In genomic region chr15:69065981-69066645, GRCh38 we compare ENCODE assay signal across 20 cellular contexts. TPM values are rescaled to one million over a fixed set of nuclear protein-coding genes. Genes with fewer than 3 reads are reported as not detected.
A peak's percentile ranks its signal among the peaks of the same experiment; 100 is the strongest.
DNase-seq lines count a peak whose midpoint lies in the region; ATAC-seq, FAIRE-seq and TF ChIP-seq lines count a peak whose summit lies in the region.
"Had no signal": no experiment of that assay in that cellular context is flagged by ENCODE, and none has a peak within 500 bp of the region (broad histone marks: within the 10 kb centered on the region; RNA-seq: fewer than 3 reads in every experiment).

No MANE protein-coding gene starts in this region.

- BruUV-seq in A673 (replicated peaks; lab: Mats Ljungman, UMichigan) (no TSS peak), HepG2 (replicated peaks; lab: Mats Ljungman, UMichigan) (no TSS peak)

- H3K4me3 ChIP-seq in A673 (ENCODE audit: low read depth, low read length, poor library complexity, severe bottlenecking) (no peak overlapping the region), HEK293 (ENCODE audit: low read depth, low read length) (no peak overlapping the region), bronchial epithelial cell (ENCODE audit: low read depth, low read length) (no peak overlapping the region), HepG2 (replicated peaks in 1 of 3; ENCODE audit: insufficient read depth in 1 of 3, low read depth in 2 of 3, low read length in 3 of 3) (no peak overlapping the region)
- H3K4me3 ChIP-seq: BLaER1 had no signal

- H3K27me3 Mint-ChIP-seq in naive thymus-derived CD8-positive, alpha-beta T cell, result peaks cover 3 to 14% (median 10%) of the 10 kb centered on the region in 5 donors

- H3K9ac ChIP-seq in HepG2 (ENCODE audit: insufficient read depth, low read depth, low read length), result no peak overlapping the region
- H3K9ac ChIP-seq: BLaER1 had no signal

- peaks cover 0 to 3% (median 0%) of the 10 kb centered on the region in 3 donors for H3K36me3 Mint-ChIP-seq in naive thymus-derived CD8-positive, alpha-beta T cell
- H3K36me3 Mint-ChIP-seq: CD14-positive monocyte; CD4-positive, alpha-beta memory T cell had no signal

- H3K79me2 ChIP-seq in HepG2 (ENCODE audit: insufficient read depth, low read length), result no peaks in the 10 kb centered on the region

- H3K27ac ChIP-seq in A673 (ENCODE audit: low read depth, low read length, poor library complexity, severe bottlenecking), result peak overlapping the region; percentile 96
- H3K27ac ChIP-seq in HEK293 (ENCODE audit: extremely low read depth, low read depth, low read length), result no peak overlapping the region
- H3K27ac ChIP-seq in HepG2 (ENCODE audit: extremely low read length, insufficient read depth, low read length), result no peak overlapping the region
- H3K27ac ChIP-seq: BLaER1 had no signal

- no peak for DNase-seq in A673 (ENCODE audit: low spot score)
- no peak for DNase-seq in bronchial epithelial cell (ENCODE audit: low read depth)
- DNase-seq in HepG2 (ENCODE audit: low spot score), result no peak
- DNase-seq in NOMO-1 treated with DMSO at 0.1 percent for 48 hours (lab: John Stamatoyannopoulos, UW; ENCODE audit: unreplicated experiment), result no peak
- no peak for DNase-seq in stimulated activated CD4-positive, alpha-beta T cell treated with anti-CD3 and anti-CD28 coated beads, Interleukin-2, amount 100 ng/mL, for 48 hours
- DNase-seq in naive thymus-derived CD8-positive, alpha-beta T cell, result no peak
- no peak for DNase-seq in DMS53 treated with DMSO at 0.1 percent for 48 hours (lab: John Stamatoyannopoulos, UW; ENCODE audit: unreplicated experiment)
- DNase-seq: Calu3; CD4-positive, alpha-beta memory T cell; HCEC 1CT; HFFc6; KG1 had no signal

- CTCF ChIA-PET in A673 (lab: Charles Lee), result no interaction called here
- CTCF ChIA-PET in HEK293 (lab: Yijun Ruan, JAX), result interaction anchor here (0.6 to 1.8 kb wide), 3 partner anchors 13 to 225 kb away, joined by 3 to 6 read pairs (median 3); no protein-coding TSS in a partner anchor
- CTCF ChIA-PET in HepG2 (lab: Yijun Ruan, JAX; ENCODE audit: low intra/inter-chr PET ratio, low total read pairs), result no interaction called here

- intact Hi-C loops in A673 (cut with micrococcal nuclease; ENCODE audit: unreplicated experiment) (no loop called here), HepG2 (cut with micrococcal nuclease; ENCODE audit: unreplicated experiment) (no loop called here)

- H3K27ac Mint-ChIP-seq in naive thymus-derived CD8-positive, alpha-beta T cell, result no peak overlapping the region
- H3K27ac Mint-ChIP-seq: HFFc6 had no signal

- ATAC-seq in HepG2, result no peak; the same call in 1 of the 3 replicates
- no peak for ATAC-seq in naive thymus-derived CD8-positive, alpha-beta T cell

- H3K36me3 ChIP-seq in A673 (ENCODE audit: insufficient read depth, low read length, poor library complexity, severe bottlenecking), result no peaks in the 10 kb centered on the region
- no peaks in the 10 kb centered on the region for H3K36me3 ChIP-seq in HEK293 (ENCODE audit: control insufficient read depth in 2 of 2, insufficient read depth in 1 of 2, low read length in 2 of 2)
- H3K36me3 ChIP-seq in bronchial epithelial cell (ENCODE audit: control insufficient read depth, insufficient read depth, low read length), result no peaks in the 10 kb centered on the region
- H3K36me3 ChIP-seq in HepG2 (replicated peaks in 1 of 2; ENCODE audit: control insufficient read depth in 1 of 2, insufficient read depth in 2 of 2, low read length in 2 of 2), result no peaks in the 10 kb centered on the region
- H3K36me3 ChIP-seq: BLaER1 had no signal

- H4K20me1 ChIP-seq in HepG2 (ENCODE audit: insufficient read depth, low read length), result no peaks in the 10 kb centered on the region
- H4K20me1 ChIP-seq: BLaER1 had no signal

- H3K27me3 ChIP-seq in A673 (replicated peaks; ENCODE audit: insufficient read depth, low read depth, low read length, poor library complexity) (no peaks in the 10 kb centered on the region), bronchial epithelial cell (ENCODE audit: control insufficient read depth, insufficient read depth, low read length) (no peaks in the 10 kb centered on the region), HepG2 (ENCODE audit: control insufficient read depth in 1 of 2, insufficient read depth in 2 of 2, low read length in 2 of 2) (peaks cover 0 to 10% of the 10 kb centered on the region in 2 experiments; a peak in 3 of 5 replicates)
- H3K27me3 ChIP-seq: BLaER1 had no signal

- POLR2A ChIA-PET in A673 (lab: Charles Lee; ENCODE audit: low non-redundant PET) (no interaction called here), HEK293 (lab: Yijun Ruan, JAX) (no interaction called here), HepG2 (lab: Yijun Ruan, JAX) (no interaction called here)
- POLR2A ChIA-PET in naive thymus-derived CD8-positive, alpha-beta T cell (lab: Charles Lee), result no interaction called here

- H3K9me3 ChIP-seq in A673 (ENCODE audit: low read depth, low read length, poor library complexity, severe bottlenecking) (peaks cover 6% of the 10 kb centered on the region), HEK293 (ENCODE audit: control insufficient read depth, insufficient read depth, low read depth, low read length) (no peaks in the 10 kb centered on the region), HepG2 (ENCODE audit: low read length) (peaks cover 8% of the 10 kb centered on the region; the same call in 1 of the 2 replicates)
- H3K9me3 ChIP-seq: BLaER1 had no signal

- H2AFZ ChIP-seq in HepG2 (ENCODE audit: low read length), result no peak overlapping the region

- in situ Hi-C loops in HepG2 (cut with HindIII; ENCODE audit: extremely low pct_ligation_motif_present, low pct_unique_long_range_greater_than_20kb), result no loop called here

- H3K9me3 Mint-ChIP-seq in naive thymus-derived CD8-positive, alpha-beta T cell, result peaks cover 0 to 7% (median 0%) of the 10 kb centered on the region in 9 donors

- FAIRE-seq in bronchial epithelial cell (lab: Jason Lieb, UNC) (peak; percentile 94), HepG2 (lab: Jason Lieb, UNC) (no peak)
- FAIRE-seq: A204.1, G401.6, GM12891, GM19239, H1 had no signal

- no peak for TF ChIP-seq EP300 in HepG2 (IDR thresholded peaks at IDR 0.05; ENCODE audit: low read depth in 2 of 2, low read length in 2 of 2)
- TF ChIP-seq EP300 in HepG2 (CRISPR knock-in tag; IDR thresholded peaks at IDR 0.05; ENCODE audit: borderline replicate concordance), result no peak

- no peak for TF ChIP-seq POLR2A in HepG2 (IDR thresholded peaks at IDR 0.05; ENCODE audit: insufficient read depth in 1 of 2, low read depth in 2 of 2, low read length in 2 of 2)

- H3K4me2 ChIP-seq in HepG2 (ENCODE audit: low read depth, low read length), result peak overlapping the region; percentile 41; the same call in 1 of the 2 replicates
- H3K4me2 ChIP-seq: BLaER1 had no signal

- 8% methylated on average over 7 of the region's 7 CpGs for WGBS in HepG2 (ENCODE audit: low lambda C conversion rate)

- H3K4me1 ChIP-seq in A673 (ENCODE audit: insufficient read depth, low read length, poor library complexity, severe bottlenecking) (peaks cover 36% of the 10 kb centered on the region), HEK293 (ENCODE audit: control insufficient read depth, insufficient read depth, low read length) (peaks cover 3% of the 10 kb centered on the region), HepG2 (ENCODE audit: insufficient read depth, low read length) (peaks cover 14% of the 10 kb centered on the region)
- H3K4me1 ChIP-seq: BLaER1 had no signal

- TF ChIP-seq CTCF in A673 (conservative IDR thresholded peaks at IDR 0.05; ENCODE audit: low read depth, low read length), result no peak
- no peak for TF ChIP-seq CTCF in HEK293 (tag by site-specific recombination; IDR thresholded peaks at IDR 0.05)
- TF ChIP-seq CTCF in bronchial epithelial cell (IDR thresholded peaks at IDR 0.05; ENCODE audit: insufficient read depth, low read length, severe bottlenecking), result no peak
- TF ChIP-seq CTCF in HepG2 (CRISPR knock-in tag; IDR thresholded peaks at IDR 0.05), result no peak

- peaks cover 3 to 7% (median 6%) of the 10 kb centered on the region in 4 donors for H3K4me1 Mint-ChIP-seq in naive thymus-derived CD8-positive, alpha-beta T cell
- H3K4me1 Mint-ChIP-seq: CD14-positive monocyte had no signal

- no peak for TF ChIP-seq RAD21 in HepG2 (CRISPR knock-in tag; IDR thresholded peaks at IDR 0.05)

- H3K4me3 Mint-ChIP-seq in naive thymus-derived CD8-positive, alpha-beta T cell, result no peak overlapping the region
- H3K4me3 Mint-ChIP-seq: CD14-positive monocyte; CD4-positive, alpha-beta memory T cell; HFFc6 had no signal

TF ChIP-seq in HepG2, 621 proteins besides CTCF, POLR2A, EP300 and RAD21 (continues in another document):
- no peak for TF ChIP-seq ETV6 (CRISPR knock-in tag; conservative IDR thresholded peaks at IDR 0.05)
- TF ChIP-seq ZNF792 (CRISPR knock-in tag; IDR thresholded peaks at IDR 0.05), result no peak
- peak; percentile 90 for TF ChIP-seq RFX5 (IDR thresholded peaks at IDR 0.05; ENCODE audit: low read depth, low read length)
- TF ChIP-seq ZNF772 (CRISPR knock-in tag; IDR thresholded peaks at IDR 0.05), result no peak
- no peak for TF ChIP-seq FOXM1 (CRISPR knock-in tag; IDR thresholded peaks at IDR 0.05)

RNA-seq across cellular contexts. Expression of gene NOX5, which starts 51.6 kb away (rescaled TPM):
- not detected in 2 replicates for total RNA-seq in A673 (2021)
- total RNA-seq in bronchial epithelial cell, result under 0.01 TPM in 1 of 2 replicates, not detected in the other
- total RNA-seq in HepG2 (2016; rRNA removed; fragmentation: Illumina TruSeq; extraction: Trizol), result not detected in 2 replicates
- total RNA-seq in HepG2 (2016; cell fraction: cytosol; rRNA removed; fragmentation: Illumina TruSeq; extraction: Trizol; ENCODE audit: low read depth), result not detected in 2 replicates
- not detected in 2 replicates for total RNA-seq in HepG2 (2016; cell fraction: insoluble cytoplasmic fraction; rRNA removed; fragmentation: Illumina TruSeq; extraction: Trizol)
- not detected in 2 replicates for total RNA-seq in HepG2 (2016; cell fraction: membrane; rRNA removed; fragmentation: Illumina TruSeq; extraction: Trizol)
- not detected in 2 replicates for total RNA-seq in HepG2 (2016; cell fraction: nucleus; rRNA removed; fragmentation: Illumina TruSeq; extraction: Trizol)
- not detected in 2 replicates for polyA plus RNA-seq in HepG2 (2011; rRNA removed)
- polyA plus RNA-seq in HepG2 (2011; cell fraction: cytosol; rRNA removed), result not detected in 2 replicates
- not detected in 2 replicates for polyA plus RNA-seq in HepG2 (2011; cell fraction: nucleus; rRNA removed)
- polyA plus RNA-seq in HepG2 (2012), result not detected in 2 replicates
- polyA plus RNA-seq in HepG2 (2016; cell fraction: cytosol; fragmentation: Illumina TruSeq; extraction: Trizol; ENCODE audit: low read depth), result not detected in 2 replicates
- not detected in 2 replicates for polyA plus RNA-seq in HepG2 (2016; cell fraction: insoluble cytoplasmic fraction; fragmentation: Illumina TruSeq; extraction: Trizol; ENCODE audit: low read depth)
- polyA plus RNA-seq in HepG2 (2016; cell fraction: membrane; fragmentation: Illumina TruSeq; extraction: Trizol; ENCODE audit: low read depth), result not detected in 2 replicates
- polyA plus RNA-seq in HepG2 (2016; cell fraction: nucleus; fragmentation: Illumina TruSeq; extraction: Trizol; ENCODE audit: insufficient read depth, low read depth), result not detected in 2 replicates
- 2.3 TPM in 1 of 2 replicates, not detected in the other for polyA minus RNA-seq in HepG2 (2011; rRNA and poly(A)+ RNA removed; ENCODE audit: low replicate concordance)
- not detected in 2 replicates for polyA minus RNA-seq in HepG2 (2011; cell fraction: cytosol; rRNA and poly(A)+ RNA removed)
- polyA minus RNA-seq in HepG2 (2011; cell fraction: nucleus; rRNA and poly(A)+ RNA removed), result not detected in 2 replicates
- total RNA-seq in naive thymus-derived CD8-positive, alpha-beta T cell, result under 1 TPM; 0.05 TPM
- polyA plus RNA-seq in naive thymus-derived CD8-positive, alpha-beta T cell, result not detected
- total RNA-seq: H1 had no signal
- polyA plus RNA-seq: CD14-positive monocyte; CD4-positive, alpha-beta memory T cell had no signal
